14 cellular contexts compared by ENCODE assay signal in genomic region chr22:41206719-41207118, GRCh38. TPM values are rescaled to one million over a fixed set of nuclear protein-coding genes. Genes with fewer than 3 reads are reported as not detected.
DNase-seq lines count a peak whose midpoint lies in the region; ATAC-seq and TF ChIP-seq lines count a peak whose summit lies in the region.
"Had no signal": no experiment of that assay in that cellular context is flagged by ENCODE, and none has a peak within 500 bp of the region (broad histone marks: within the 10 kb centered on the region; RNA-seq: fewer than 3 reads in every experiment).

No MANE protein-coding gene starts in this region.

- peaks cover 9% of the 10 kb centered on the region for H3K27me3 Mint-ChIP-seq in CD8-positive, alpha-beta T cell (ENCODE audit: low read depth)
- peaks cover 3% of the 10 kb centered on the region for H3K27me3 Mint-ChIP-seq in activated CD8-positive, alpha-beta T cell treated with anti-CD3 and anti-CD28 coated beads for 36 hours
- peaks cover 0 to 18% (median 0%) of the 10 kb centered on the region in 5 donors for H3K27me3 Mint-ChIP-seq in naive thymus-derived CD4-positive, alpha-beta T cell

- no peak for DNase-seq in CD8-positive, alpha-beta T cell
- DNase-seq in GM12865 (ENCODE audit: low read depth): peak; percentile 36
- no peak for DNase-seq in activated CD8-positive, alpha-beta T cell treated with anti-CD3 and anti-CD28 coated beads for 36 hours
- DNase-seq in naive thymus-derived CD4-positive, alpha-beta T cell: no peak
- no peak for DNase-seq in body of pancreas
- no peak for DNase-seq in effector memory CD4-positive, alpha-beta T cell
- no peak for DNase-seq in effector CD4-positive, alpha-beta T cell
- DNase-seq: C1 segment of cervical spinal cord, heart left ventricle, kidney glomerular epithelial cell, NCI-H1092, SIG-M5, thyroid gland had no signal

- no peak for TF ChIP-seq CTCF in CD8-positive, alpha-beta T cell (IDR thresholded peaks at IDR 0.05)
- TF ChIP-seq CTCF in GM12865 (IDR thresholded peaks at IDR 0.05; ENCODE audit: insufficient read depth, low read depth, low read length, missing control alignments) (no peak), body of pancreas (IDR thresholded peaks at IDR 0.05) (no peak)
- TF ChIP-seq CTCF in activated CD8-positive, alpha-beta T cell treated with anti-CD3 and anti-CD28 coated beads for 36 hours (IDR thresholded peaks at IDR 0.05): no peak

- peak overlapping the region; percentile 7 for H3K27ac Mint-ChIP-seq in CD8-positive, alpha-beta T cell
- peak overlapping the region; percentile 52 for H3K27ac Mint-ChIP-seq in activated CD8-positive, alpha-beta T cell treated with anti-CD3 and anti-CD28 coated beads for 36 hours
- peak overlapping the region in 2 of 9 donors; percentile 48 to 59 for H3K27ac Mint-ChIP-seq in naive thymus-derived CD4-positive, alpha-beta T cell

- peak overlapping the region; percentile 78 for H3K4me3 Mint-ChIP-seq in CD8-positive, alpha-beta T cell
- H3K4me3 Mint-ChIP-seq in activated CD8-positive, alpha-beta T cell treated with anti-CD3 and anti-CD28 coated beads for 36 hours: peak overlapping the region; percentile 48
- H3K4me3 Mint-ChIP-seq in naive thymus-derived CD4-positive, alpha-beta T cell: peak overlapping the region; percentile 45 to 77 (median 69)

- no peaks in the 10 kb centered on the region for H3K27me3 ChIP-seq in CD8-positive, alpha-beta T cell (ENCODE audit: insufficient read depth, low read length)
- no peaks in the 10 kb centered on the region for H3K27me3 ChIP-seq in naive thymus-derived CD4-positive, alpha-beta T cell (ENCODE audit: control insufficient read depth in 2 of 2, insufficient read depth in 2 of 2, low read length in 2 of 2)
- no peaks in the 10 kb centered on the region for H3K27me3 ChIP-seq in body of pancreas
- H3K27me3 ChIP-seq in effector memory CD4-positive, alpha-beta T cell (replicated peaks; ENCODE audit: control insufficient read depth, insufficient read depth, low read length, poor library complexity, severe bottlenecking): no peaks in the 10 kb centered on the region
- H3K27me3 ChIP-seq: heart left ventricle, thyroid gland had no signal

- H3K36me3 Mint-ChIP-seq in CD8-positive, alpha-beta T cell: peaks cover 30% of the 10 kb centered on the region
- H3K36me3 Mint-ChIP-seq in activated CD8-positive, alpha-beta T cell treated with anti-CD3 and anti-CD28 coated beads for 36 hours (ENCODE audit: low read depth): peaks cover 19% of the 10 kb centered on the region
- peaks cover 0 to 13% (median 9%) of the 10 kb centered on the region in 5 donors for H3K36me3 Mint-ChIP-seq in naive thymus-derived CD4-positive, alpha-beta T cell

- no peaks in the 10 kb centered on the region for H3K9me3 ChIP-seq in CD8-positive, alpha-beta T cell (ENCODE audit: low read length)
- no peaks in the 10 kb centered on the region for H3K9me3 ChIP-seq in naive thymus-derived CD4-positive, alpha-beta T cell (ENCODE audit: control insufficient read depth in 2 of 3, low read length in 3 of 3)
- H3K9me3 ChIP-seq in body of pancreas: no peaks in the 10 kb centered on the region
- no peaks in the 10 kb centered on the region for H3K9me3 ChIP-seq in effector memory CD4-positive, alpha-beta T cell (ENCODE audit: control insufficient read depth, low read length)
- H3K9me3 ChIP-seq: heart left ventricle, thyroid gland had no signal

- peaks cover 32% of the 10 kb centered on the region for H3K4me1 Mint-ChIP-seq in CD8-positive, alpha-beta T cell (ENCODE audit: low read depth)
- peaks cover 26% of the 10 kb centered on the region for H3K4me1 Mint-ChIP-seq in activated CD8-positive, alpha-beta T cell treated with anti-CD3 and anti-CD28 coated beads for 36 hours (ENCODE audit: low read depth)
- H3K4me1 Mint-ChIP-seq in naive thymus-derived CD4-positive, alpha-beta T cell: peaks cover 10 to 40% (median 36%) of the 10 kb centered on the region in 7 donors

- no peak for ATAC-seq in CD8-positive, alpha-beta T cell
- no peak for ATAC-seq in activated CD8-positive, alpha-beta T cell treated with anti-CD3 and anti-CD28 coated beads for 36 hours
- no peak for ATAC-seq in naive thymus-derived CD4-positive, alpha-beta T cell
- ATAC-seq in body of pancreas: no peak
- ATAC-seq: esophagus mucosa, heart left ventricle had no signal

- no peaks in the 10 kb centered on the region for H3K9me3 Mint-ChIP-seq in CD8-positive, alpha-beta T cell
- no peaks in the 10 kb centered on the region for H3K9me3 Mint-ChIP-seq in activated CD8-positive, alpha-beta T cell treated with anti-CD3 and anti-CD28 coated beads for 36 hours
- no peaks in the 10 kb centered on the region for H3K9me3 Mint-ChIP-seq in naive thymus-derived CD4-positive, alpha-beta T cell

- peaks cover 9% of the 10 kb centered on the region for H3K4me1 ChIP-seq in CD8-positive, alpha-beta T cell (ENCODE audit: insufficient read depth, low read length)
- peaks cover 4 to 10% of the 10 kb centered on the region in 2 donors for H3K4me1 ChIP-seq in naive thymus-derived CD4-positive, alpha-beta T cell (ENCODE audit: control insufficient read depth in 2 of 2, insufficient read depth in 2 of 2, low read length in 2 of 2)
- peaks cover 13% of the 10 kb centered on the region for H3K4me1 ChIP-seq in body of pancreas
- peaks cover 11% of the 10 kb centered on the region for H3K4me1 ChIP-seq in effector memory CD4-positive, alpha-beta T cell (ENCODE audit: control insufficient read depth, insufficient read depth, low read length, poor library complexity, severe bottlenecking)

- TF ChIP-seq POLR2A in body of pancreas (IDR thresholded peaks at IDR 0.05): no peak

- peaks cover 5% of the 10 kb centered on the region for H3K36me3 ChIP-seq in CD8-positive, alpha-beta T cell (ENCODE audit: insufficient read depth, low read length)
- peaks cover 0 to 26% (median 0%) of the 10 kb centered on the region in 3 experiments for H3K36me3 ChIP-seq in naive thymus-derived CD4-positive, alpha-beta T cell (ENCODE audit: control insufficient read depth in 2 of 3, insufficient read depth in 3 of 3, low read length in 3 of 3)
- no peaks in the 10 kb centered on the region for H3K36me3 ChIP-seq in body of pancreas (replicated peaks in 1 of 2; ENCODE audit: insufficient read depth in 1 of 2, low read depth in 2 of 2)
- H3K36me3 ChIP-seq in effector memory CD4-positive, alpha-beta T cell (ENCODE audit: control insufficient read depth, insufficient read depth, low read length): peaks cover 6% of the 10 kb centered on the region

- no peak overlapping the region for H3K4me3 ChIP-seq in CD8-positive, alpha-beta T cell (ENCODE audit: low read depth, low read length)
- H3K4me3 ChIP-seq in GM12865 (ENCODE audit: low read depth, low read length) (no peak overlapping the region), body of pancreas (no peak overlapping the region)
- no peak overlapping the region for H3K4me3 ChIP-seq in naive thymus-derived CD4-positive, alpha-beta T cell (ENCODE audit: low read length)
- no peak overlapping the region for H3K4me3 ChIP-seq in effector memory CD4-positive, alpha-beta T cell (ENCODE audit: insufficient read depth, low read depth, low read length, poor library complexity, severe bottlenecking)
- H3K4me3 ChIP-seq: thyroid gland had no signal

- WGBS in body of pancreas, 2 donors: 84 to 88% methylated on average over 9 of the region's 9 CpGs

- POLR2A ChIA-PET in CD8-positive, alpha-beta T cell (lab: Charles Lee): interaction anchor here (1.0 to 1.9 kb wide), 2 partner anchors 9 to 28 kb away, joined by 4 to 7 read pairs; no protein-coding TSS in a partner anchor
- POLR2A ChIA-PET in activated CD8-positive, alpha-beta T cell treated with anti-CD3 and anti-CD28 coated beads for 36 hours (lab: Charles Lee): interaction anchor here (0.6 to 1.2 kb wide), 3 partner anchors 41 to 258 kb away, joined by 3 read pairs; no protein-coding TSS in a partner anchor
- POLR2A ChIA-PET in naive thymus-derived CD4-positive, alpha-beta T cell (lab: Charles Lee): interaction anchor here (0.6 kb wide), 3 partner anchors 13 to 626 kb away, joined by 3 to 6 read pairs (median 3); no protein-coding TSS in a partner anchor

- intact Hi-C loops in CD8-positive, alpha-beta T cell (cut with DNase I, micrococcal nuclease): loop anchor here (10.0 kb wide), 3 partner anchors 238 to 868 kb away; partner anchors contain the start of genes NAGA (in 1 of the 2), PHETA2 (in 1 of the 2), POLR3H (in 1 of the 2) and SMDT1 (in 1 of the 2)
- intact Hi-C loops in activated CD8-positive, alpha-beta T cell treated with anti-CD3 and anti-CD28 coated beads for 36 hours (cut with micrococcal nuclease): no loop called here
- intact Hi-C loops in naive thymus-derived CD4-positive, alpha-beta T cell (cut with micrococcal nuclease): loop anchor here (5.0 to 10.0 kb wide), 3 partner anchors 241 to 572 kb away; partner anchors contain the start of genes DESI1 (in 1 of the 2), MRTFA (in 1 of the 2), TOB2 (in 1 of the 2) and XRCC6 (in 1 of the 2)
- intact Hi-C loops in body of pancreas (cut with DNase I): no loop called here

- CTCF ChIA-PET in CD8-positive, alpha-beta T cell (lab: Charles Lee): no interaction called here
- CTCF ChIA-PET in activated CD8-positive, alpha-beta T cell treated with anti-CD3 and anti-CD28 coated beads for 36 hours (lab: Charles Lee): interaction anchor here (3.2 kb wide), 1 partner anchor 31 kb away, joined by 14 read pairs; no protein-coding TSS in a partner anchor
- CTCF ChIA-PET in naive thymus-derived CD4-positive, alpha-beta T cell (lab: Charles Lee): no interaction called here

- H3K27ac ChIP-seq in CD8-positive, alpha-beta T cell (ENCODE audit: low read depth, low read length): no peak overlapping the region
- H3K27ac ChIP-seq in naive thymus-derived CD4-positive, alpha-beta T cell (ENCODE audit: low read depth, low read length): no peak overlapping the region
- no peak overlapping the region for H3K27ac ChIP-seq in body of pancreas
- no peak overlapping the region for H3K27ac ChIP-seq in effector memory CD4-positive, alpha-beta T cell (ENCODE audit: insufficient read depth, low read length, poor library complexity, severe bottlenecking)
- H3K27ac ChIP-seq: heart left ventricle, thyroid gland had no signal

RNA-seq across cellular contexts. Expression of gene L3MBTL2, which starts 1.6 kb away (rescaled TPM):
- total RNA-seq in CD8-positive, alpha-beta T cell: 10 to 100 TPM; 16.3 to 20.3 TPM
- total RNA-seq in activated CD8-positive, alpha-beta T cell treated with anti-CD3 and anti-CD28 coated beads for 36 hours: 10 to 100 TPM; 25.6 to 28.3 TPM
- total RNA-seq in naive thymus-derived CD4-positive, alpha-beta T cell: 10 to 100 TPM; 31.6 to 45.9 (median 43.3) TPM
- 10 to 100 TPM; 31.8 to 42.3 TPM for polyA plus RNA-seq in naive thymus-derived CD4-positive, alpha-beta T cell
- 10 to 100 TPM in 1 of 2 donors, 1 to 10 TPM in 1; 5.7 to 21.1 TPM for total RNA-seq in body of pancreas

RNA-seq across cellular contexts. Expression of gene CHADL, which starts 34.0 kb away (rescaled TPM):
- total RNA-seq in CD8-positive, alpha-beta T cell: 1 to 10 TPM; 2.3 to 2.6 TPM
- under 1 TPM in 1 of 2 experiments, not detected in 1; 0.23 TPM for total RNA-seq in activated CD8-positive, alpha-beta T cell treated with anti-CD3 and anti-CD28 coated beads for 36 hours
- 1 to 10 TPM in 2 of 5 experiments, under 1 TPM in 3; 0.31 to 1.8 (median 0.94) TPM for total RNA-seq in naive thymus-derived CD4-positive, alpha-beta T cell
- under 1 TPM; 0.60 to 0.89 TPM for polyA plus RNA-seq in naive thymus-derived CD4-positive, alpha-beta T cell
- 1 to 10 TPM; 1.8 to 6.3 TPM for total RNA-seq in body of pancreas

Comparison
In these comparisons a context has a peak if more than half of its experiments do, and no peak if none do; other contexts are left out.
1. intact Hi-C loops: an anchor here in CD8-positive, alpha-beta T cell (10.0 kb wide) and naive thymus-derived CD4-positive, alpha-beta T cell (5.0 to 10.0 kb wide); none called in activated CD8-positive, alpha-beta T cell treated with anti-CD3 and anti-CD28 coated beads for 36 hours and body of pancreas.